In genomic region chr1:69702085-69702484, GRCh38 we compare ENCODE assay signal across 22 cellular contexts.
"Had no signal": no experiment of that assay in that cellular context is flagged by ENCODE, and none has a peak within 500 bp of the region (broad histone marks: within the 10 kb centered on the region; RNA-seq: fewer than 3 reads in every experiment).

No MANE protein-coding gene starts in this region.

- ATAC-seq: naive thymus-derived CD4-positive, alpha-beta T cell; psoas muscle; stimulated activated memory B cell treated with anti-CD40 and anti-IgM and Interleukin-4, amounts not matched to agents 10 μg/mL and 1 μg/mL and 100 μg/mL, for 72 hours; stimulated activated naive CD8-positive, alpha-beta T cell treated with anti-CD3 and anti-CD28 coated beads, Interleukin-15, amount 100 ng/mL, for 72 hours; T-helper 17 cell had no signal

- H3K4me3 ChIP-seq: esophagus muscularis mucosa, psoas muscle, sigmoid colon, uterus had no signal

- DNase-seq: activated CD4-positive, alpha-beta memory T cell treated with anti-CD3 and anti-CD28 coated beads for 36 hours; activated CD4-positive, alpha-beta T cell treated with anti-CD3 and anti-CD28 coated beads, Interleukin-2, amount 10 ng/mL, durations not matched to agents 24 days and 14 days; activated CD4-positive, CD25-positive, alpha-beta regulatory T cell treated with anti-CD3 and anti-CD28 coated beads, Interleukin-2, amount 50 U/mL, for 72 hours; activated CD8-positive, alpha-beta memory T cell treated with anti-CD3 and anti-CD28 coated beads, Interleukin-2, amount 50 U/mL, for 4 hours; activated effector memory CD4-positive, alpha-beta T cell treated with anti-CD3 and anti-CD28 coated beads, Interleukin-2, amount 50 U/mL, for 16 hours; activated naive CD4-positive, alpha-beta T cell treated with anti-CD3 and anti-CD28 coated beads, Interleukin-2, amount 50 U/mL, for 16 hours; activated T-cell treated with anti-CD3 and anti-CD28 coated beads, Interleukin-2, amount 50 U/mL, for 1 hour; amniotic stem cell; central memory CD4-positive, alpha-beta T cell; foreskin melanocyte; naive thymus-derived CD4-positive, alpha-beta T cell; nucleus accumbens; psoas muscle; sigmoid colon; stimulated activated CD4-positive, alpha-beta T cell treated with anti-CD3 and anti-CD28 coated beads, Interleukin-4, amount 100 ng/mL, for 4 hours; stimulated activated CD8-positive, alpha-beta memory T cell treated with anti-CD3 and anti-CD28 coated beads, Interleukin-4, amount 100 ng/mL, for 48 hours; stimulated activated naive CD8-positive, alpha-beta T cell treated with anti-CD3 and anti-CD28 coated beads, Interleukin-15, amount 100 ng/mL, for 72 hours; substantia nigra; T-helper 17 cell; uterus had no signal
